Comparison of ENCODE assay signal across 8 cellular contexts in genomic region chr9:35665471-35665818, GRCh38. TPM values are rescaled to one million over a fixed set of nuclear protein-coding genes. Genes with fewer than 3 reads are reported as not detected.
DNase-seq lines count a peak whose midpoint lies in the region; ATAC-seq, FAIRE-seq and TF ChIP-seq lines count a peak whose summit lies in the region.

No MANE protein-coding gene starts in this region.

- H3K23ac ChIP-seq in mesenchymal stem cell (ENCODE audit: low read length in 2 of 2) = no peak overlapping the region

- H2BK12ac ChIP-seq in mesenchymal stem cell (ENCODE audit: low read length in 2 of 2) = no peak overlapping the region

- H3K9ac ChIP-seq in GM12878 (ENCODE audit: control insufficient read depth, insufficient read depth, low read length) = peak overlapping the region; percentile 81
- peak overlapping the region; percentile 81 for H3K9ac ChIP-seq in mesenchymal stem cell (ENCODE audit: low read length)

- H3K9me3 Mint-ChIP-seq in activated naive CD4-positive, alpha-beta T cell treated with anti-CD3 and anti-CD28 coated beads, Interleukin-2, amount 10 ng/mL, durations not matched to agents 7 days and 5 days = peaks cover 2% of the 10 kb centered on the region

- H3K4ac ChIP-seq in mesenchymal stem cell (ENCODE audit: low read depth in 1 of 2, low read length in 2 of 2) = peak overlapping the region in 1 of 2 experiments; percentile 60

- WGBS in GM12878 (ENCODE audit: insufficient coverage, insufficient replicate concordance, low lambda C conversion rate, missing lambda C conversion rate) = 2% methylated on average over 5 of the region's 5 CpGs
- 38% methylated on average over 3 of the region's 5 CpGs for WGBS in mesenchymal stem cell

- H2AK5ac ChIP-seq in mesenchymal stem cell (ENCODE audit: low read length, severe bottlenecking) = no peak overlapping the region

- peak overlapping the region; percentile 79 for H4K91ac ChIP-seq in mesenchymal stem cell (ENCODE audit: low read length)

- no peak for FAIRE-seq in GM12878 (lab: Jason Lieb, UNC)

- peak overlapping the region; percentile 70 for H2BK15ac ChIP-seq in mesenchymal stem cell (ENCODE audit: low read depth, poor library complexity, severe bottlenecking)

- peaks cover 21% of the 10 kb centered on the region for H3K36me3 Mint-ChIP-seq in activated naive CD4-positive, alpha-beta T cell treated with anti-CD3 and anti-CD28 coated beads, Interleukin-2, amount 10 ng/mL, durations not matched to agents 7 days and 5 days

- H3K4me1 ChIP-seq in GM12878 (ENCODE audit: control insufficient read depth, insufficient read depth, low read length) (peaks cover 30% of the 10 kb centered on the region), mesenchymal stem cell (ENCODE audit: control insufficient read depth, insufficient read depth, low read depth, low read length) (peaks cover 25% of the 10 kb centered on the region), upper lobe of right lung (peaks cover 21% of the 10 kb centered on the region)

- in situ Hi-C loops in GM12878 (cut with MboI) = loop anchor here (5.0 kb wide), 1 partner anchor 57 kb away; no protein-coding TSS in a partner anchor

- TF ChIP-seq EP300 in GM12878 (IDR thresholded peaks at IDR 0.05; ENCODE audit: borderline replicate concordance in 1 of 2, control insufficient read depth in 1 of 2, low read depth in 2 of 2, low read length in 2 of 2) = no peak

- no peak for TF ChIP-seq RAD21 in GM12878 (IDR thresholded peaks at IDR 0.05; ENCODE audit: insufficient read depth, low read depth, low read length)

- POLR2A ChIA-PET in GM12878 (lab: Charles Lee) = interaction anchor here (0.6 to 10.9 kb wide), 12 partner anchors 10 to 593 kb away, joined by 3 to 163 read pairs (median 7); partner anchors contain the start of genes CREB3, GBA2, HINT2 and RGP1

- H3K27ac ChIP-seq in GM12878 (ENCODE audit: control insufficient read depth, insufficient read depth) (peak overlapping the region; percentile 85), mesenchymal stem cell (ENCODE audit: low read length, poor library complexity, severe bottlenecking) (no peak overlapping the region), upper lobe of right lung (peak overlapping the region; percentile 64)

- no peak for TF ChIP-seq POLR2A in GM12878 (IDR thresholded peaks at IDR 0.05; ENCODE audit: low read depth, low read length)

- CTCF ChIA-PET in activated naive CD4-positive, alpha-beta T cell treated with anti-CD3 and anti-CD28 coated beads, Interleukin-2, amount 10 ng/mL, durations not matched to agents 7 days and 5 days (lab: Charles Lee) = interaction anchor here (0.9 to 13.6 kb wide), 9 partner anchors 13 to 217 kb away, joined by 3 to 96 read pairs (median 7); partner anchors contain the start of gene TLN1
- CTCF ChIA-PET in GM12878 (lab: Yijun Ruan, JAX) = interaction anchor here (0.8 to 13.5 kb wide), 12 partner anchors 9 to 580 kb away, joined by 3 to 227 read pairs (median 5); partner anchors contain the start of genes CREB3, GBA2, RGP1 and SIT1

- peak overlapping the region; percentile 87 for H3K4me3 Mint-ChIP-seq in activated naive CD4-positive, alpha-beta T cell treated with anti-CD3 and anti-CD28 coated beads, Interleukin-2, amount 10 ng/mL, durations not matched to agents 7 days and 5 days

- no TSS peak for BruUV-seq in GM12878 (replicated peaks; lab: Mats Ljungman, UMichigan)

- H3K4me2 ChIP-seq in GM12878 (ENCODE audit: control insufficient read depth, insufficient read depth) = peak overlapping the region; percentile 82
- H3K4me2 ChIP-seq in mesenchymal stem cell (ENCODE audit: low read length, poor library complexity, severe bottlenecking) = peak overlapping the region; percentile 97

- RAD21 ChIA-PET in GM12878 (lab: Charles Lee; ENCODE audit: unreplicated experiment) = interaction anchor here (0.5 to 9.7 kb wide), 10 partner anchors 8 to 91 kb away, joined by 3 to 95 read pairs (median 6); partner anchors contain the start of genes CCDC107, CREB3, RMRP and SIT1

- peak overlapping the region; percentile 84 for H3K27ac Mint-ChIP-seq in activated naive CD4-positive, alpha-beta T cell treated with anti-CD3 and anti-CD28 coated beads, Interleukin-2, amount 10 ng/mL, durations not matched to agents 7 days and 5 days

- peaks cover 26% of the 10 kb centered on the region for H3K79me2 ChIP-seq in GM12878 (ENCODE audit: control insufficient read depth, insufficient read depth, low read length)

- no peak overlapping the region for H3K14ac ChIP-seq in mesenchymal stem cell (ENCODE audit: low read length in 2 of 2)

- peaks cover 6 to 7% of the 10 kb centered on the region in 2 experiments; a peak in 2 of 4 replicates for H3K36me3 ChIP-seq in GM12878 (ENCODE audit: control insufficient read depth in 2 of 2, insufficient read depth in 2 of 2, low read length in 1 of 2)
- peaks cover 13 to 24% of the 10 kb centered on the region in 2 experiments for H3K36me3 ChIP-seq in mesenchymal stem cell (ENCODE audit: control insufficient read depth in 1 of 2, insufficient read depth in 2 of 2, low read depth in 1 of 2, low read length in 2 of 2)
- peaks cover 3% of the 10 kb centered on the region for H3K36me3 ChIP-seq in upper lobe of right lung

- H3K27me3 Mint-ChIP-seq in activated naive CD4-positive, alpha-beta T cell treated with anti-CD3 and anti-CD28 coated beads, Interleukin-2, amount 10 ng/mL, durations not matched to agents 7 days and 5 days = no peaks in the 10 kb centered on the region

- H3K18ac ChIP-seq in mesenchymal stem cell (ENCODE audit: low read depth in 1 of 2, low read length in 2 of 2) = peak overlapping the region; percentile 62 to 83

- SMC1A ChIA-PET in GM12878 (lab: Charles Lee; ENCODE audit: uncharacterized antibody, unreplicated experiment) = interaction anchor here (0.7 to 12.5 kb wide), 9 partner anchors 10 to 149 kb away, joined by 3 to 145 read pairs (median 3); partner anchors contain the start of genes CREB3, HINT2 and TLN1

- H3K4me3 ChIP-seq in GM12878 = peak overlapping the region; percentile 79
- peak overlapping the region; percentile 58 to 86 for H3K4me3 ChIP-seq in mesenchymal stem cell (ENCODE audit: insufficient read depth in 1 of 2, low read depth in 1 of 2, low read length in 2 of 2)
- H3K4me3 ChIP-seq in upper lobe of right lung = peak overlapping the region; percentile 53

- H2BK120ac ChIP-seq in mesenchymal stem cell (ENCODE audit: low read depth, low read length) = no peak overlapping the region

- peak overlapping the region; percentile 92 for H4K8ac ChIP-seq in mesenchymal stem cell (ENCODE audit: low read length)

- H3K27me3 ChIP-seq in GM12878 (replicated peaks in 1 of 2; ENCODE audit: control insufficient read depth in 2 of 2, insufficient read depth in 2 of 2, low read length in 1 of 2) (no peaks in the 10 kb centered on the region), mesenchymal stem cell (ENCODE audit: control insufficient read depth in 1 of 2, insufficient read depth in 1 of 2, low read length in 2 of 2) (no peaks in the 10 kb centered on the region), upper lobe of right lung (no peaks in the 10 kb centered on the region)

- H2AFZ ChIP-seq in GM12878 (ENCODE audit: control insufficient read depth, low read depth, low read length) (peak overlapping the region; percentile 75), mesenchymal stem cell (ENCODE audit: low read depth, low read length) (peak overlapping the region; percentile 95)

- H3K9me3 ChIP-seq in GM12878 (replicated peaks; ENCODE audit: control insufficient read depth, insufficient read depth, low read length) (no peaks in the 10 kb centered on the region), mesenchymal stem cell (ENCODE audit: control insufficient read depth, low read length) (no peaks in the 10 kb centered on the region), upper lobe of right lung (no peaks in the 10 kb centered on the region)

- ATAC-seq in GM12878 = no peak
- no peak for ATAC-seq in upper lobe of right lung
- no peak for ATAC-seq in HG02571 (IDR thresholded peaks at IDR 0.05; ENCODE audit: unreplicated experiment)
- ATAC-seq in HG02588 (IDR thresholded peaks at IDR 0.05; ENCODE audit: unreplicated experiment) = no peak
- ATAC-seq in GM19023 (IDR thresholded peaks at IDR 0.05; ENCODE audit: unreplicated experiment) = no peak

- no peaks in the 10 kb centered on the region for H4K20me1 ChIP-seq in GM12878 (ENCODE audit: control insufficient read depth, insufficient read depth)

- H3K79me1 ChIP-seq in mesenchymal stem cell (replicated peaks; ENCODE audit: low read length, poor library complexity, severe bottlenecking) = peaks cover 11% of the 10 kb centered on the region

- peaks cover 58% of the 10 kb centered on the region for H3K4me1 Mint-ChIP-seq in activated naive CD4-positive, alpha-beta T cell treated with anti-CD3 and anti-CD28 coated beads, Interleukin-2, amount 10 ng/mL, durations not matched to agents 7 days and 5 days

- DNase-seq in activated naive CD4-positive, alpha-beta T cell treated with anti-CD3 and anti-CD28 coated beads, Interleukin-2, amount 10 ng/mL, durations not matched to agents 7 days and 5 days = no peak
- DNase-seq in activated naive CD4-positive, alpha-beta T cell treated with Interleukin-2 at 50 U/mL for 16 hours = no peak
- DNase-seq in GM12878 (ENCODE audit: low read depth, low spot score) (no peak), mesenchymal stem cell (no peak), upper lobe of right lung (no peak)

- TF ChIP-seq CTCF in GM12878 (IDR thresholded peaks at IDR 0.05 in 2 of 3, conservative IDR thresholded peaks at IDR 0.05 in 1 of 3; ENCODE audit: control insufficient read depth in 2 of 3, extremely low read depth in 1 of 3, insufficient read depth in 1 of 3, low read depth in 3 of 3, low read length in 3 of 3) (no peak), upper lobe of right lung (IDR thresholded peaks at IDR 0.05) (no peak)

- intact Hi-C loops in GM12878 (cut with micrococcal nuclease; ENCODE audit: unreplicated experiment) (no loop called here), upper lobe of right lung (cut with DNase I) (no loop called here)

- H2BK5ac ChIP-seq in mesenchymal stem cell (ENCODE audit: low read depth, low read length, poor library complexity, severe bottlenecking) = no peak overlapping the region

RNA-seq across cellular contexts. Expression of gene ARHGEF39, which starts 0.5 kb away (rescaled TPM):
- total RNA-seq in GM12878 (2013; cell fraction: nucleolus; rRNA removed) = 9.9 and 10.8 TPM in 2 replicates
- total RNA-seq in GM12878 (2014; rRNA removed) = 6.6 and 7.6 TPM in 2 replicates
- total RNA-seq in GM12878 (2014; rRNA removed; fragmentation: Illumina TruSeq; extraction: Trizol) = 8.0 and 8.2 TPM in 2 replicates
- 12.4 and 14.1 TPM in 2 replicates for total RNA-seq in GM12878 (2021)
- 16.4 TPM for polyA plus RNA-seq in GM12878 (2011; ENCODE audit: low read depth)
- polyA plus RNA-seq in GM12878 (2011; rRNA removed) = 10.8 and 12.3 TPM in 2 replicates
- 13.5 and 13.9 TPM in 2 replicates for polyA plus RNA-seq in GM12878 (2011; cell fraction: cytosol; rRNA removed)
- 25.2 and 38.3 TPM in 2 replicates for polyA plus RNA-seq in GM12878 (2011; cell fraction: nucleus; rRNA removed)
- 4.5 and 7.6 TPM in 2 replicates for polyA plus RNA-seq in GM12878 (2012)
- 12.4 and 15.2 TPM in 2 replicates for polyA plus RNA-seq in GM12878 (2014; fragmentation: Illumina TruSeq; extraction: Trizol)
- 1 to 10 TPM; 2.0 to 5.0 TPM for polyA plus RNA-seq in GM12878 (2014; fragmentation: Nextera tagmentation; extraction: Ambion mirVana)
- 14.8 TPM in 2 replicates for polyA plus RNA-seq in GM12878 (2014; rRNA removed)
- 10 to 100 TPM; 25.3 to 28.9 TPM for polyA plus RNA-seq in GM12878 (2016; fragmentation: Nextera tagmentation; extraction: Ambion mirVana)
- 14.3 and 15.0 TPM in 2 replicates for polyA minus RNA-seq in GM12878 (2011; rRNA and poly(A)+ RNA removed)
- polyA minus RNA-seq in GM12878 (2011; cell fraction: cytosol; rRNA and poly(A)+ RNA removed) = 5.8 and 6.3 TPM in 2 replicates
- polyA minus RNA-seq in GM12878 (2011; cell fraction: nucleus; rRNA and poly(A)+ RNA removed) = 27.9 and 30.0 TPM in 2 replicates
- polyA plus RNA-seq in mesenchymal stem cell (2013, experiment 1 of 2) = 0.81 TPM
- polyA plus RNA-seq in mesenchymal stem cell (2013, experiment 2 of 2) = 0.73 TPM
- 0.38 TPM for total RNA-seq in upper lobe of right lung

RNA-seq across cellular contexts. Expression of gene CCDC107, which starts 7.4 kb away (rescaled TPM):
- total RNA-seq in GM12878 (2013; cell fraction: nucleolus; rRNA removed) = 6.3 and 7.0 TPM in 2 replicates
- 9.4 and 13.2 TPM in 2 replicates for total RNA-seq in GM12878 (2014; rRNA removed)
- 6.2 and 6.3 TPM in 2 replicates for total RNA-seq in GM12878 (2014; rRNA removed; fragmentation: Illumina TruSeq; extraction: Trizol)
- total RNA-seq in GM12878 (2021) = 10.6 and 11.8 TPM in 2 replicates
- polyA plus RNA-seq in GM12878 (2011; ENCODE audit: low read depth) = 4.9 TPM
- 8.6 and 10.5 TPM in 2 replicates for polyA plus RNA-seq in GM12878 (2011; rRNA removed)
- 8.7 and 13.0 TPM in 2 replicates for polyA plus RNA-seq in GM12878 (2011; cell fraction: cytosol; rRNA removed)
- polyA plus RNA-seq in GM12878 (2011; cell fraction: nucleus; rRNA removed) = 9.3 and 11.8 TPM in 2 replicates
- 11.4 and 12.6 TPM in 2 replicates for polyA plus RNA-seq in GM12878 (2012)
- polyA plus RNA-seq in GM12878 (2014; fragmentation: Illumina TruSeq; extraction: Trizol) = 5.9 and 6.7 TPM in 2 replicates
- under 1 TPM; 0.19 to 0.90 TPM for polyA plus RNA-seq in GM12878 (2014; fragmentation: Nextera tagmentation; extraction: Ambion mirVana)
- 14.3 and 16.0 TPM in 2 replicates for polyA plus RNA-seq in GM12878 (2014; rRNA removed)
- 10 to 100 TPM; 15.6 to 18.3 TPM for polyA plus RNA-seq in GM12878 (2016; fragmentation: Nextera tagmentation; extraction: Ambion mirVana)
- polyA minus RNA-seq in GM12878 (2011; rRNA and poly(A)+ RNA removed) = 3.4 and 6.7 TPM in 2 replicates
- polyA minus RNA-seq in GM12878 (2011; cell fraction: cytosol; rRNA and poly(A)+ RNA removed) = 2.3 and 3.1 TPM in 2 replicates
- 2.8 and 4.1 TPM in 2 replicates for polyA minus RNA-seq in GM12878 (2011; cell fraction: nucleus; rRNA and poly(A)+ RNA removed)
- 21.7 TPM for polyA plus RNA-seq in mesenchymal stem cell (2013, experiment 1 of 2)
- 20.5 TPM for polyA plus RNA-seq in mesenchymal stem cell (2013, experiment 2 of 2)
- 31.1 TPM for total RNA-seq in upper lobe of right lung

RNA-seq across cellular contexts. Expression of gene RMRP, which starts 7.6 kb away (rescaled TPM):
- total RNA-seq in GM12878 (2013; cell fraction: nucleolus; rRNA removed) = 15,728 and 37,247 TPM in 2 replicates
- total RNA-seq in GM12878 (2014; rRNA removed) (34,892 and 42,450 TPM in 2 replicates), GM12878 (2014; rRNA removed; fragmentation: Illumina TruSeq; extraction: Trizol) (6,746 and 12,076 TPM in 2 replicates), GM12878 (2021) (18,533 and 18,901 TPM in 2 replicates), upper lobe of right lung (30,828 TPM)
- not detected for polyA plus RNA-seq in GM12878 (2011; ENCODE audit: low read depth)
- polyA plus RNA-seq in GM12878 (2011; rRNA removed) (3.8 and 12.0 TPM in 2 replicates), GM12878 (2014; fragmentation: Illumina TruSeq; extraction: Trizol) (not detected in 2 replicates), GM12878 (2014; fragmentation: Nextera tagmentation; extraction: Ambion mirVana) (not detected), GM12878 (2014; rRNA removed) (760 and 1,065 TPM in 2 replicates), GM12878 (2016; fragmentation: Nextera tagmentation; extraction: Ambion mirVana) (10 to 100 TPM in 1 of 2 experiments, not detected in 1; 13.3 TPM)
- polyA plus RNA-seq in GM12878 (2011; cell fraction: cytosol; rRNA removed) = 152 TPM in 1 of 2 replicates, not detected in the other
- 4,598 and 4,771 TPM in 2 replicates for polyA plus RNA-seq in GM12878 (2011; cell fraction: nucleus; rRNA removed)
- polyA plus RNA-seq in GM12878 (2012) = 62.9 TPM in 1 of 2 replicates, not detected in the other
- polyA minus RNA-seq in GM12878 (2011; rRNA and poly(A)+ RNA removed) = 9,902 and 51,214 TPM in 2 replicates
- 10,750 and 21,317 TPM in 2 replicates for polyA minus RNA-seq in GM12878 (2011; cell fraction: cytosol; rRNA and poly(A)+ RNA removed)
- 140,969 and 152,974 TPM in 2 replicates for polyA minus RNA-seq in GM12878 (2011; cell fraction: nucleus; rRNA and poly(A)+ RNA removed)
- not detected for polyA plus RNA-seq in mesenchymal stem cell (2013, experiment 1 of 2)
- polyA plus RNA-seq in mesenchymal stem cell (2013, experiment 2 of 2) = not detected

RNA-seq across cellular contexts. Expression of gene CA9, which starts 8.3 kb away (rescaled TPM):
- total RNA-seq in GM12878 (2013; cell fraction: nucleolus; rRNA removed) = 1.7 and 3.2 TPM in 2 replicates
- total RNA-seq in GM12878 (2014; rRNA removed) (2.7 and 5.8 TPM in 2 replicates), GM12878 (2014; rRNA removed; fragmentation: Illumina TruSeq; extraction: Trizol) (0.89 and 1.3 TPM in 2 replicates), GM12878 (2021) (4.0 TPM in 2 replicates), upper lobe of right lung (0.55 TPM)
- 3.7 TPM for polyA plus RNA-seq in GM12878 (2011; ENCODE audit: low read depth)
- polyA plus RNA-seq in GM12878 (2011; rRNA removed) (4.7 and 6.6 TPM in 2 replicates), GM12878 (2014; fragmentation: Illumina TruSeq; extraction: Trizol) (0.68 and 1.2 TPM in 2 replicates), GM12878 (2014; fragmentation: Nextera tagmentation; extraction: Ambion mirVana) (1 to 10 TPM in 1 of 2 experiments, under 1 TPM in 1; 0.79 to 1.2 TPM), GM12878 (2014; rRNA removed) (1.2 and 2.6 TPM in 2 replicates), GM12878 (2016; fragmentation: Nextera tagmentation; extraction: Ambion mirVana) (under 1 TPM; 0.53 to 0.74 TPM)
- 4.1 and 7.5 TPM in 2 replicates for polyA plus RNA-seq in GM12878 (2011; cell fraction: cytosol; rRNA removed)
- polyA plus RNA-seq in GM12878 (2011; cell fraction: nucleus; rRNA removed) = 2.9 and 8.5 TPM in 2 replicates
- 3.2 and 5.9 TPM in 2 replicates for polyA plus RNA-seq in GM12878 (2012)
- polyA minus RNA-seq in GM12878 (2011; rRNA and poly(A)+ RNA removed) = 1.8 and 3.1 TPM in 2 replicates
- 3.3 and 4.8 TPM in 2 replicates for polyA minus RNA-seq in GM12878 (2011; cell fraction: cytosol; rRNA and poly(A)+ RNA removed)
- polyA minus RNA-seq in GM12878 (2011; cell fraction: nucleus; rRNA and poly(A)+ RNA removed) = 0.48 and 0.60 TPM in 2 replicates
- polyA plus RNA-seq in mesenchymal stem cell (2013, experiment 1 of 2) = 0.30 TPM
- polyA plus RNA-seq in mesenchymal stem cell (2013, experiment 2 of 2) = 0.38 TPM

RNA-seq across cellular contexts. Expression of gene SIT1, which starts 14.7 kb away (rescaled TPM):
- 31.5 and 33.0 TPM in 2 replicates for total RNA-seq in GM12878 (2013; cell fraction: nucleolus; rRNA removed)
- 115 and 119 TPM in 2 replicates for total RNA-seq in GM12878 (2014; rRNA removed)
- 55.0 and 55.6 TPM in 2 replicates for total RNA-seq in GM12878 (2014; rRNA removed; fragmentation: Illumina TruSeq; extraction: Trizol)
- 83.3 and 84.9 TPM in 2 replicates for total RNA-seq in GM12878 (2021)
- 38.2 TPM for polyA plus RNA-seq in GM12878 (2011; ENCODE audit: low read depth)
- 20.1 and 29.1 TPM in 2 replicates for polyA plus RNA-seq in GM12878 (2011; rRNA removed)
- polyA plus RNA-seq in GM12878 (2011; cell fraction: cytosol; rRNA removed) = 42.7 and 45.9 TPM in 2 replicates
- 16.1 and 23.4 TPM in 2 replicates for polyA plus RNA-seq in GM12878 (2011; cell fraction: nucleus; rRNA removed)
- 88.6 and 91.7 TPM in 2 replicates for polyA plus RNA-seq in GM12878 (2012)
- polyA plus RNA-seq in GM12878 (2014; fragmentation: Illumina TruSeq; extraction: Trizol) = 26.3 and 44.9 TPM in 2 replicates
- 10 to 100 TPM in 1 of 2 experiments, under 1 TPM in 1; 0.97 to 12.1 TPM for polyA plus RNA-seq in GM12878 (2014; fragmentation: Nextera tagmentation; extraction: Ambion mirVana)
- polyA plus RNA-seq in GM12878 (2014; rRNA removed) = 137 and 147 TPM in 2 replicates
- 10 to 100 TPM; 63.8 to 77.8 TPM for polyA plus RNA-seq in GM12878 (2016; fragmentation: Nextera tagmentation; extraction: Ambion mirVana)
- polyA minus RNA-seq in GM12878 (2011; rRNA and poly(A)+ RNA removed) = 5.4 and 16.1 TPM in 2 replicates
- 3.6 and 8.9 TPM in 2 replicates for polyA minus RNA-seq in GM12878 (2011; cell fraction: cytosol; rRNA and poly(A)+ RNA removed)
- polyA minus RNA-seq in GM12878 (2011; cell fraction: nucleus; rRNA and poly(A)+ RNA removed) = 4.1 and 5.0 TPM in 2 replicates
- polyA plus RNA-seq in mesenchymal stem cell (2013, experiment 1 of 2) = not detected
- not detected for polyA plus RNA-seq in mesenchymal stem cell (2013, experiment 2 of 2)
- 2.2 TPM for total RNA-seq in upper lobe of right lung
